34 cellular contexts compared by ENCODE assay signal in the genomic region with DNA sequence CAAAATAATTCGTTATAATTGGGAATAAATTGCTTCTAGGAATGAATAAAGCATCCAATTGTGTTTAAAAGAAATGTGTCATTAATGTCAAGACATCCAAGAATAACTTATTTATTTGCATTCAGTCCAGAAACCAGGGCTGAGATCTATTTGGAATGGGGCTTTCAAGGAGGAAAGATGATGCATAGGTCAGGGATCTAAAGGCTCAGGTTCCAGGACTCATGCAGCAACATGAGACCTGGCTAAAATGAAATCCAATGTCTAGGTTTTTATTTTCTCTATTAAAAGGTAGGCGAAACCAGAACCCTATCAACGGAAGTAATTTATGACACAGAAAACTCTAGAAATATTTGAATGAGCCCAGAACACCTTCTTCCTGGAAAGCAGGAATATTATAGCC.
"Had no signal": no experiment of that assay in that cellular context is flagged by ENCODE, and none has a peak within 500 bp of the region (broad histone marks: within the 10 kb centered on the region; RNA-seq: fewer than 3 reads in every experiment).

No MANE protein-coding gene starts in this region.

- DNase-seq: Karpas-422, Kasumi-1, MG63, MM.1S, MV-4-11, NCI-H1048, NCI-H1092, NCI-H1092 treated with DMSO at 0.1 percent for 48 hours, NCI-H1105, NCI-H1105 treated with DMSO at 0.1 percent for 48 hours, NCI-H1417 treated with DMSO at 0.1 percent for 48 hours, NCI-H1436, NCI-H1436 treated with DMSO at 0.1 percent for 48 hours, NCI-H146, NCI-H1694, NCI-H1694 treated with DMSO at 0.1 percent for 48 hours, NCI-H187, NCI-H187 treated with DMSO at 0.1 percent for 48 hours, NCI-H1930, NCI-H2029, NCI-H2029 treated with DMSO at 0.1 percent for 48 hours, NCI-H2081, NCI-H2081 treated with DMSO at 0.1 percent for 48 hours, NCI-H2107, NCI-H2171, NCI-H2171 treated with DMSO at 0.1 percent for 48 hours, NCI-H2227 treated with DMSO at 0.1 percent for 48 hours, NCI-H226, NCI-H345, NCI-H446, NCI-H446 treated with DMSO at 0.1 percent for 48 hours, NCI-H510A, NCI-H510A treated with DMSO at 0.1 percent for 48 hours, NCI-H524 had no signal

- H3K27me3 ChIP-seq: MG63 had no signal

- H3K4me3 ChIP-seq: MG63 had no signal

- H3K36me3 ChIP-seq: MG63 had no signal

- H3K9me3 ChIP-seq: MG63 had no signal
